ENCODE assay signal across 29 cellular contexts in genomic region chr11:43467958-43468357, GRCh38.
"Had no signal": no experiment of that assay in that cellular context is flagged by ENCODE, and none has a peak within 500 bp of the region (broad histone marks: within the 10 kb centered on the region; RNA-seq: fewer than 3 reads in every experiment).

No MANE protein-coding gene starts in this region.

- H3K79me2 ChIP-seq: parathyroid adenoma had no signal

- DNase-seq: activated CD4-positive, alpha-beta memory T cell treated with anti-CD3 and anti-CD28 coated beads, Interleukin-2, amount 10 ng/mL, durations not matched to agents 7 days and 5 days; activated CD4-positive, alpha-beta T cell treated with anti-CD3 and anti-CD28 coated beads for 1 hour; activated CD4-positive, alpha-beta T cell treated with anti-CD3 and anti-CD28 coated beads, Interleukin-2, amount 10 ng/mL, durations not matched to agents 7 days and 5 days; activated naive CD4-positive, alpha-beta T cell; activated T-cell treated with anti-CD3 and anti-CD28 coated beads, Interleukin-2, amount 50 U/mL, for 4 hours; anterior cingulate cortex; dermis blood vessel endothelial cell; effector CD4-positive, alpha-beta T cell; foreskin fibroblast; heart left ventricle; hypothalamus; immature natural killer cell; kidney; left colon; natural killer cell; occipital lobe; psoas muscle; stimulated activated naive CD4-positive, alpha-beta T cell; T1000; tibial artery; upper lobe of right lung had no signal

- H3K27ac Mint-ChIP-seq: activated CD4-positive, alpha-beta memory T cell treated with anti-CD3 and anti-CD28 coated beads, Interleukin-2, amount 10 ng/mL, durations not matched to agents 7 days and 5 days; activated CD4-positive, alpha-beta T cell treated with anti-CD3 and anti-CD28 coated beads, Interleukin-2, amount 10 ng/mL, durations not matched to agents 7 days and 5 days; activated naive CD4-positive, alpha-beta T cell treated with anti-CD3 and anti-CD28 coated beads, Interleukin-2, amount 50 U/mL, for 72 hours; natural killer cell; neural progenitor cell; T-helper 1 cell treated with Interleukin-12 subunit alpha and Interleukin-12 subunit beta and Interleukin-4 antibody, amounts not matched to agents 30 μg/mL and 1 μg/mL, for 36 hours had no signal

- H3K4me1 Mint-ChIP-seq: activated CD4-positive, alpha-beta memory T cell treated with anti-CD3 and anti-CD28 coated beads, Interleukin-2, amount 10 ng/mL, durations not matched to agents 7 days and 5 days; activated CD4-positive, alpha-beta T cell treated with anti-CD3 and anti-CD28 coated beads, Interleukin-2, amount 10 ng/mL, durations not matched to agents 7 days and 5 days; central memory CD8-positive, alpha-beta T cell; immature natural killer cell; natural killer cell; neural progenitor cell had no signal

- H3K27ac ChIP-seq: epithelial cell of prostate, heart left ventricle, neural progenitor cell, parathyroid adenoma, psoas muscle, right atrium auricular region, suprapubic skin, tibial artery, upper lobe of right lung had no signal

- H2AFZ ChIP-seq: neural progenitor cell, parathyroid adenoma had no signal

- H3K4me1 ChIP-seq: heart left ventricle, neural progenitor cell, parathyroid adenoma, psoas muscle, right atrium auricular region, suprapubic skin, tibial artery, upper lobe of right lung had no signal

- H3K9me3 ChIP-seq: psoas muscle, suprapubic skin, upper lobe of right lung had no signal

- H3K4me3 ChIP-seq: heart left ventricle, neural progenitor cell, psoas muscle, right atrium auricular region, suprapubic skin, tibial artery, upper lobe of right lung had no signal

- H3K4me2 ChIP-seq: neural progenitor cell had no signal

- H3K27me3 ChIP-seq: heart left ventricle, neural progenitor cell, right atrium auricular region, suprapubic skin, tibial artery, upper lobe of right lung had no signal

- H3K9ac ChIP-seq: neural progenitor cell, parathyroid adenoma had no signal

- ATAC-seq: activated naive CD4-positive, alpha-beta T cell treated with anti-CD3 and anti-CD28 coated beads, Interleukin-2, amount 50 U/mL, for 72 hours; activated T-cell treated with anti-CD3 and anti-CD28 coated beads, Interleukin-2, amount 50 U/mL, for 4 hours; heart left ventricle; left colon; natural killer cell; psoas muscle; upper lobe of right lung had no signal

- H3K27me3 Mint-ChIP-seq: activated CD4-positive, alpha-beta memory T cell treated with anti-CD3 and anti-CD28 coated beads, Interleukin-2, amount 10 ng/mL, durations not matched to agents 7 days and 5 days; activated CD4-positive, alpha-beta T cell treated with anti-CD3 and anti-CD28 coated beads, Interleukin-2, amount 10 ng/mL, durations not matched to agents 7 days and 5 days; central memory CD8-positive, alpha-beta T cell had no signal

- H3K4me3 Mint-ChIP-seq: activated CD4-positive, alpha-beta memory T cell treated with anti-CD3 and anti-CD28 coated beads, Interleukin-2, amount 10 ng/mL, durations not matched to agents 7 days and 5 days; activated CD4-positive, alpha-beta T cell treated with anti-CD3 and anti-CD28 coated beads, Interleukin-2, amount 10 ng/mL, durations not matched to agents 7 days and 5 days; activated T-cell treated with anti-CD3 and anti-CD28 coated beads, Interleukin-2, amount 50 U/mL, for 4 hours; central memory CD8-positive, alpha-beta T cell; immature natural killer cell; natural killer cell; neural progenitor cell; T-helper 1 cell treated with Interleukin-12 subunit alpha and Interleukin-12 subunit beta and Interleukin-4 antibody, amounts not matched to agents 30 μg/mL and 1 μg/mL, for 36 hours had no signal
